ENCODE assay signal across 1 cellular context in the genomic region with DNA sequence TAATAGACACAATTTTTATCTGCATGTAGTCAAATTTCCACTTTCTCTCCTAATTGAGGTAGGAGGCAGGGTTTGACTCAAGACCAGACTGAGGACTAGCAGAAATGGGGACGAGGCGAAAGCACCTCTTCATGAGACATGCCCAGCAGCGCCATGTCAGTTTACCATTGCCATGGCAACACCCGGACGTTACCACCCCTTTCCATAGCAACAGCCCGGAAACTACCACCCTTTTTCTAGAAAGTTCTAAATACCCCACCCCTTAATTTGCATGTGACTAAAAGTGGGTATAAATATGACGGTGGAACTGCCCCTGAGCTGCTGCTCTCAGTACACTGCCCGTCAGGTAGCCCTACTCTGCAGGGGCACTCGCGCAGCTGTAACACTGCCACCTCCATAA.
TF ChIP-seq lines count a peak whose summit lies in the region.

No MANE protein-coding gene starts in this region.

TF ChIP-seq in K562, 482 proteins besides CTCF, POLR2A, EP300 and RAD21:
- TF ChIP-seq RFX1 (IDR thresholded peaks at IDR 0.05) (peak; percentile 83), ETV5 (CRISPR knock-in tag; IDR thresholded peaks at IDR 0.05; ENCODE audit: low read depth) (no peak)
